10 cellular contexts compared by ENCODE assay signal in genomic region chr2:47073217-47073616, GRCh38.
DNase-seq lines count a peak whose midpoint lies in the region; ATAC-seq and TF ChIP-seq lines count a peak whose summit lies in the region.
"Had no signal": no experiment of that assay in that cellular context is flagged by ENCODE, and none has a peak within 500 bp of the region (broad histone marks: within the 10 kb centered on the region; RNA-seq: fewer than 3 reads in every experiment).

No MANE protein-coding gene starts in this region.

- peaks cover 80% of the 10 kb centered on the region for H3K36me3 ChIP-seq in BLaER1
- H3K36me3 ChIP-seq in sigmoid colon: peaks cover 0 to 7% (median 0%) of the 10 kb centered on the region in 4 donors

- CTCF ChIA-PET in Calu3 (lab: Charles Lee): no interaction called here

- H3K27me3 ChIP-seq in BLaER1: no peaks in the 10 kb centered on the region
- H3K27me3 ChIP-seq in sigmoid colon: no peaks in the 10 kb centered on the region

- H3K27me3 Mint-ChIP-seq in glutamatergic neuron (ENCODE audit: unreplicated experiment) (peaks cover 9% of the 10 kb centered on the region), Calu3 (ENCODE audit: unreplicated experiment) (no peaks in the 10 kb centered on the region)

- no peak for TF ChIP-seq EP300 in sigmoid colon (IDR thresholded peaks at IDR 0.05)

- H3K4me2 ChIP-seq in BLaER1: peak overlapping the region; percentile 87

- H3K27ac ChIP-seq in BLaER1 (no peak overlapping the region), sigmoid colon (peak overlapping the region; percentile 89 to 96 (median 92))

- no peak for DNase-seq in glutamatergic neuron
- no peak for DNase-seq in sigmoid colon
- DNase-seq in sciatic nerve (ENCODE audit: low spot score): no peak
- DNase-seq in stimulated activated CD4-positive, alpha-beta T cell treated with anti-CD3 and anti-CD28 coated beads, Interleukin-4, amount 100 ng/mL, for 1 hour: no peak
- DNase-seq in Calu3: no peak
- DNase-seq: NK-92 treated with Interleukin-12 subunit alpha and Interleukin-12 subunit beta, amount 100 ng/mL, for 24 hours; stimulated activated CD4-positive, alpha-beta T cell treated with anti-CD3 and anti-CD28 coated beads, Interleukin-2, amount 100 ng/mL, for 24 hours had no signal

- no TSS peak for BruUV-seq in Calu3 (replicated peaks; lab: Mats Ljungman, UMichigan)

- TF ChIP-seq POLR2A in sigmoid colon (IDR thresholded peaks at IDR 0.05): no peak

- TF ChIP-seq CTCF in glutamatergic neuron (IDR thresholded peaks at IDR 0.05; ENCODE audit: partially characterized antibody, unreplicated experiment) (no peak), sigmoid colon (IDR thresholded peaks at IDR 0.05) (no peak), Calu3 (IDR thresholded peaks at IDR 0.05; ENCODE audit: unreplicated experiment) (no peak)

- H3K9ac ChIP-seq in BLaER1: no peak overlapping the region

- peaks cover 19% of the 10 kb centered on the region for H3K4me1 Mint-ChIP-seq in glutamatergic neuron (ENCODE audit: low read depth, unreplicated experiment)
- peaks cover 73% of the 10 kb centered on the region for H3K4me1 Mint-ChIP-seq in Calu3 (ENCODE audit: low read depth, unreplicated experiment)

- H4K20me1 ChIP-seq in BLaER1: peaks cover 98% of the 10 kb centered on the region

- ATAC-seq in SK-N-SH treated with all-trans-retinoic acid at 6 μM for 48 hours (no peak), HG03280 (IDR thresholded peaks at IDR 0.05; ENCODE audit: unreplicated experiment) (no peak), sciatic nerve (no peak)

- peaks cover 58% of the 10 kb centered on the region for H3K4me1 ChIP-seq in BLaER1
- H3K4me1 ChIP-seq in sigmoid colon: peaks cover 0 to 85% (median 78%) of the 10 kb centered on the region in 4 donors

- WGBS in sigmoid colon, 2 donors: 93 to 94% methylated on average over 9 of the region's 9 CpGs

- H3K9me3 Mint-ChIP-seq in glutamatergic neuron (ENCODE audit: unreplicated experiment) (peaks cover 7% of the 10 kb centered on the region), Calu3 (ENCODE audit: low read depth, unreplicated experiment) (no peaks in the 10 kb centered on the region)

- intact Hi-C loops in sigmoid colon (cut with DNase I): no loop called here
- intact Hi-C loops in sciatic nerve (cut with DNase I): no loop called here
- intact Hi-C loops in Calu3 (cut with micrococcal nuclease; ENCODE audit: unreplicated experiment): no loop called here

- H3K4me3 Mint-ChIP-seq in glutamatergic neuron (ENCODE audit: unreplicated experiment) (peak overlapping the region; percentile 72), Calu3 (ENCODE audit: low read depth, unreplicated experiment) (no peak overlapping the region)

- no peaks in the 10 kb centered on the region for H3K9me3 ChIP-seq in BLaER1
- no peaks in the 10 kb centered on the region for H3K9me3 ChIP-seq in sigmoid colon

- no peak overlapping the region for H3K4me3 ChIP-seq in BLaER1
- H3K4me3 ChIP-seq in sigmoid colon: no peak overlapping the region

- H3K27ac Mint-ChIP-seq in glutamatergic neuron (ENCODE audit: unreplicated experiment) (peak overlapping the region; percentile 77), Calu3 (ENCODE audit: unreplicated experiment) (no peak overlapping the region)

- H3K36me3 Mint-ChIP-seq in glutamatergic neuron (ENCODE audit: unreplicated experiment) (no peaks in the 10 kb centered on the region), Calu3 (ENCODE audit: insufficient read depth, unreplicated experiment) (peaks cover 68% of the 10 kb centered on the region)

TF ChIP-seq in SK-N-SH treated with all-trans-retinoic acid at 6 μM for 48 hours, 23 proteins besides CTCF, POLR2A, EP300 and RAD21:
- TF ChIP-seq ZNF565 (CRISPR knock-in tag; conservative IDR thresholded peaks at IDR 0.05; ENCODE audit: low read depth) (no peak), ISL1 (CRISPR knock-in tag; IDR thresholded peaks at IDR 0.05) (no peak), CSDC2 (CRISPR knock-in tag; IDR thresholded peaks at IDR 0.05) (peak; percentile 27; the same call in 1 of the 2 replicates)
- TF ChIP-seq, protein P1, sequence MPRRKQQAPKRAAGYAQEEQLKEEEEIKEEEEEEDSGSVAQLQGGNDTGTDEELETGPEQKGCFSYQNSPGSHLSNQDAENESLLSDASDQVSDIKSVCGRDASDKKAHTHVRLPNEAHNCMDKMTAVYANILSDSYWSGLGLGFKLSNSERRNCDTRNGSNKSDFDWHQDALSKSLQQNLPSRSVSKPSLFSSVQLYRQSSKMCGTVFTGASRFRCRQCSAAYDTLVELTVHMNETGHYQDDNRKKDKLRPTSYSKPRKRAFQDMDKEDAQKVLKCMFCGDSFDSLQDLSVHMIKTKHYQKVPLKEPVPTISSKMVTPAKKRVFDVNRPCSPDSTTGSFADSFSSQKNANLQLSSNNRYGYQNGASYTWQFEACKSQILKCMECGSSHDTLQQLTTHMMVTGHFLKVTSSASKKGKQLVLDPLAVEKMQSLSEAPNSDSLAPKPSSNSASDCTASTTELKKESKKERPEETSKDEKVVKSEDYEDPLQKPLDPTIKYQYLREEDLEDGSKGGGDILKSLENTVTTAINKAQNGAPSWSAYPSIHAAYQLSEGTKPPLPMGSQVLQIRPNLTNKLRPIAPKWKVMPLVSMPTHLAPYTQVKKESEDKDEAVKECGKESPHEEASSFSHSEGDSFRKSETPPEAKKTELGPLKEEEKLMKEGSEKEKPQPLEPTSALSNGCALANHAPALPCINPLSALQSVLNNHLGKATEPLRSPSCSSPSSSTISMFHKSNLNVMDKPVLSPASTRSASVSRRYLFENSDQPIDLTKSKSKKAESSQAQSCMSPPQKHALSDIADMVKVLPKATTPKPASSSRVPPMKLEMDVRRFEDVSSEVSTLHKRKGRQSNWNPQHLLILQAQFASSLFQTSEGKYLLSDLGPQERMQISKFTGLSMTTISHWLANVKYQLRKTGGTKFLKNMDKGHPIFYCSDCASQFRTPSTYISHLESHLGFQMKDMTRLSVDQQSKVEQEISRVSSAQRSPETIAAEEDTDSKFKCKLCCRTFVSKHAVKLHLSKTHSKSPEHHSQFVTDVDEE (CRISPR knock-in tag; IDR thresholded peaks at IDR 0.05): no peak
